In the genomic region with DNA sequence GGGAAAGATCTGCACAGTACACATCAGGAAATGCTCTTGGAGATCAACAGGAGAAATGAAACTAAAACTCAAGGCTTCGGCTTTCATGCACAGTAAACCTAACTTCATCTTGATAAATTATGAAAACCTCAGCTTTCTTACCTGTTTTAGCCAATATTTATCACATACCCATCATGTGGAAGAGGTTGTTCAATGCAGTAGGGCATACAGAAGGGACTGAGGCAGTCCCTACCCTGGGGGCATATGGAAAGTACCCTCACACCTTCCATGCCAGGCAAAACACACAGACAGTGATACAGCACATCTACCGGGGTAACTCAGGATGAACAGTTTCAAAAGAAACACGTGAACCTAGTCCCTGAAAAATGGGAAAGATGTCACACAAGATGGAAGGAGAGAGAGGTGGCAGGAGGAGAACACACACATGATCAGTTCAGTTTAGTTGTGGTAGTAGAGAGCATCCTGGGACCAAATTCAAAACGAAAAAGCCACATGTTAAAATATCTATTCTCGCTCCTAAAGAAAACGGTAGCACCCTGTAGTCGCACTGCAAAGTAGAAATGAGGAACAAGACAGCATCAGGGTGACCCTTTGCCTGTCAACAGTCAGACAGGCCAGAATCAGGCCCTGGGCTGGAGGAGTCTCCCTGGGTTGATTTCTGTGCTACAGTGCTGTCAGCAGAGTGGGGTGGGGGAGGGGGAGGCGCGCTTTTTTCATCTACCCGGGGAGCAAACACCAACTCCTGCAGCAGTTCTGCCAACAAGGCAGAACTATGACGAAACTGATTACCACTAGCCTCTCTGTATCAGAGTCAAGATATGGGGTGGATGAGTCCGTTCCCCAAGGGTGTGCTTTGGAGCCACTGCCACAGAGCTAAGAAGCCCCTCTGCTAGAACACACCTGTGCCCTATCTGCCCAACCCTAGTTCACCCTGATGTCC, we compare ENCODE assay signal across 8 cellular contexts. TPM values are rescaled to one million over a fixed set of nuclear protein-coding genes. Genes with fewer than 3 reads are reported as not detected.
A peak's percentile ranks its signal among the peaks of the same experiment; 100 is the strongest.
DNase-seq lines count a peak whose midpoint lies in the region; TF ChIP-seq lines count a peak whose summit lies in the region.

No MANE protein-coding gene starts in this region.

- peaks cover 4 to 10% of the 10 kb centered on the region in 2 donors for H3K36me3 Mint-ChIP-seq in CD14-positive monocyte
- H3K36me3 Mint-ChIP-seq in mesothelial cell of epicardium: peaks cover 6% of the 10 kb centered on the region

- peak; percentile 58 for DNase-seq in CD14-positive monocyte (ENCODE audit: low spot score)
- peak; percentile 25 for DNase-seq in T-helper 22 cell (ENCODE audit: low read depth)
- peak in 1 of 10 donors; percentile 19 for DNase-seq in dorsolateral prefrontal cortex
- no peak for DNase-seq in mesothelial cell of epicardium (ENCODE audit: low spot score in 2 of 2, unreplicated experiment in 2 of 2)
- DNase-seq in tibial artery: no peak
- no peak for DNase-seq in NCI-H1048 (lab: John Stamatoyannopoulos, UW)
- no peak for DNase-seq in NCI-H1694 (lab: John Stamatoyannopoulos, UW)

- H3K9me3 Mint-ChIP-seq in CD14-positive monocyte (no peaks in the 10 kb centered on the region), mesothelial cell of epicardium (no peaks in the 10 kb centered on the region)

- H3K27me3 Mint-ChIP-seq in CD14-positive monocyte (ENCODE audit: low read depth in 3 of 3): peaks cover 0 to 2% (median 0%) of the 10 kb centered on the region in 3 donors
- H3K27me3 Mint-ChIP-seq in mesothelial cell of epicardium (ENCODE audit: low read depth): no peaks in the 10 kb centered on the region

- H3K27ac ChIP-seq in HUES48 (ENCODE audit: low read depth, low read length) (peak overlapping the region; percentile 87), dorsolateral prefrontal cortex (peak overlapping the region in 30 of 59 donors; percentile 12 to 98 (median 55)), tibial artery (peak overlapping the region; percentile 74 to 90)

- H3K27me3 ChIP-seq in HUES48 (ENCODE audit: control insufficient read depth, insufficient read depth, low read length) (no peaks in the 10 kb centered on the region), dorsolateral prefrontal cortex (no peaks in the 10 kb centered on the region), tibial artery (no peaks in the 10 kb centered on the region)

- peak overlapping the region; percentile 89; the same call in 1 of the 2 replicates for H3K9ac ChIP-seq in HUES48 (ENCODE audit: low read depth, low read length)

- peaks cover 22% of the 10 kb centered on the region for H3K36me3 ChIP-seq in HUES48 (ENCODE audit: control insufficient read depth, insufficient read depth, low read length)
- H3K36me3 ChIP-seq in tibial artery: peaks cover 2 to 10% (median 4%) of the 10 kb centered on the region in 3 donors

- intact Hi-C loops in CD14-positive monocyte (cut with micrococcal nuclease) (no loop called here), dorsolateral prefrontal cortex (cut with DNase I) (loop anchor here (5.0 kb wide), 4 partner anchors 47 to 308 kb away; a partner anchor contains a TSS), tibial artery (cut with DNase I; ENCODE audit: low total_unique reads) (no loop called here)

- H3K9me3 ChIP-seq in HUES48 (ENCODE audit: control insufficient read depth, insufficient read depth, low read length) (no peaks in the 10 kb centered on the region), tibial artery (no peaks in the 10 kb centered on the region)

- peak overlapping the region; percentile 80 to 95 (median 89) for H3K27ac Mint-ChIP-seq in CD14-positive monocyte
- H3K27ac Mint-ChIP-seq in mesothelial cell of epicardium: peak overlapping the region; percentile 86

- H3K4me3 Mint-ChIP-seq in CD14-positive monocyte (peak overlapping the region; percentile 85 to 90), mesothelial cell of epicardium (peak overlapping the region; percentile 83)

- TF ChIP-seq CTCF in CD14-positive monocyte (IDR thresholded peaks at IDR 0.05): no peak
- TF ChIP-seq CTCF in dorsolateral prefrontal cortex (IDR thresholded peaks at IDR 0.05 in 54 of 56, conservative IDR thresholded peaks at IDR 0.05 in 2 of 56; ENCODE audit: low read depth in 1 of 56, partially characterized antibody in 56 of 56): no peak
- no peak for TF ChIP-seq CTCF in mesothelial cell of epicardium (IDR thresholded peaks at IDR 0.05; ENCODE audit: unreplicated experiment)
- TF ChIP-seq CTCF in tibial artery (IDR thresholded peaks at IDR 0.05): no peak

- H3K4me3 ChIP-seq in HUES48 (ENCODE audit: low read depth, low read length): peak overlapping the region; percentile 83
- H3K4me3 ChIP-seq in dorsolateral prefrontal cortex: peak overlapping the region; percentile 64 to 97 (median 88)
- peak overlapping the region; percentile 80 for H3K4me3 ChIP-seq in tibial artery

- H3K4me1 ChIP-seq in HUES48 (ENCODE audit: control insufficient read depth, insufficient read depth, low read length): peaks cover 13% of the 10 kb centered on the region
- H3K4me1 ChIP-seq in tibial artery: peaks cover 0 to 31% (median 26%) of the 10 kb centered on the region in 4 donors

- peaks cover 49% of the 10 kb centered on the region for H3K4me1 Mint-ChIP-seq in CD14-positive monocyte
- peaks cover 22% of the 10 kb centered on the region for H3K4me1 Mint-ChIP-seq in mesothelial cell of epicardium

RNA-seq across cellular contexts. Expression of a gene that starts 1.3 kb away (rescaled TPM):
- polyA plus RNA-seq in CD14-positive monocyte: 1 to 10 TPM; 1.8 to 2.6 TPM
- total RNA-seq in dorsolateral prefrontal cortex (10 to 100 TPM; 19.7 to 44.3 (median 31.0) TPM), mesothelial cell of epicardium (34.6 to 38.2 TPM (median 34.9 TPM) in 3 replicates)

RNA-seq across cellular contexts. Expression of a gene that starts 2.1 kb away (rescaled TPM):
- polyA plus RNA-seq in CD14-positive monocyte: 10 to 100 TPM; 48.4 to 61.4 TPM
- total RNA-seq in dorsolateral prefrontal cortex (10 to 100 TPM; 13.6 to 32.2 (median 22.6) TPM), mesothelial cell of epicardium (17.9 to 21.9 TPM (median 19.1 TPM) in 3 replicates)

RNA-seq across cellular contexts. Expression of a gene that starts 17.3 kb away (rescaled TPM):
- 10 to 100 TPM; 38.4 to 40.3 TPM for polyA plus RNA-seq in CD14-positive monocyte
- 10 to 100 TPM; 37.4 to 76.4 (median 59.4) TPM for total RNA-seq in dorsolateral prefrontal cortex
- total RNA-seq in mesothelial cell of epicardium: 33.4 to 36.8 TPM (median 34.0 TPM) in 3 replicates

RNA-seq across cellular contexts. Expression of a gene that starts 48.8 kb away (rescaled TPM):
- 10 to 100 TPM; 68.5 to 82.5 TPM for polyA plus RNA-seq in CD14-positive monocyte
- total RNA-seq in dorsolateral prefrontal cortex (10 to 100 TPM; 26.9 to 61.3 (median 37.7) TPM), mesothelial cell of epicardium (38.8 to 45.0 TPM (median 43.2 TPM) in 3 replicates)

RNA-seq across cellular contexts. Expression of a gene that starts 49.5 kb away (rescaled TPM):
- not detected for polyA plus RNA-seq in CD14-positive monocyte
- total RNA-seq in dorsolateral prefrontal cortex (1 to 10 TPM in 17 of 120 experiments, under 1 TPM in 22, not detected in 81; 0.28 to 1.9 (median 0.81) TPM), mesothelial cell of epicardium (12.2 to 15.3 TPM (median 12.5 TPM) in 3 replicates)

Comparison
In these comparisons a context has a peak if more than half of its experiments do, and no peak if none do; other contexts are left out.
1. DNase-seq: peak in CD14-positive monocyte (single experiment) and T-helper 22 cell (single experiment); none in mesothelial cell of epicardium (0 of 2), tibial artery (0 of 2), NCI-H1048 (single experiment) and NCI-H1694 (single experiment).
2. intact Hi-C loops: an anchor here in dorsolateral prefrontal cortex (5.0 kb wide); none called in CD14-positive monocyte and tibial artery.
3. Peak in every context shown above with its lines, with median percentiles within 50 percentile points of each other: H3K27ac ChIP-seq and H3K4me3 ChIP-seq.